ENCODE assay signal across 17 cellular contexts in the genomic region with DNA sequence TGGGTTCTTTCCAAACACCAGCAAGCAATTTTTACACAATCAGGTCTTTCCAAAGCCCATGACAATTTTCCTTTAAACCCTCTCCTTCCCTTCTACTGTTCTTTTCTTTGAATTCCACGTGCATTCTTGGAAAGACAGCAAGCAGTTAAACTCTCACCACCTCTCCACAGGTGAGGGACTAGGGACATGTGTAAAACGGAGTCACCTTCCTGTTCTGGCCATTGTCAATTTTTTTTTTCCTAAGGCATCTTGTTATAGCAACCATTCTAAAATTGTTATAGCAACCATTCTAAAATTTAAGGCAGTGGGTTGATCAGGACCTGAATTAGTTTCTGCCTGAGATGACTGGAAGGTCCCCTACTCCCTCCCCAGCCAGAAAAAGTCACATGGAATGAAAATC.
DNase-seq lines count a peak whose midpoint lies in the region; ATAC-seq and TF ChIP-seq lines count a peak whose summit lies in the region.
"Had no signal": no experiment of that assay in that cellular context is flagged by ENCODE, and none has a peak within 500 bp of the region (broad histone marks: within the 10 kb centered on the region; RNA-seq: fewer than 3 reads in every experiment).

No MANE protein-coding gene starts in this region.

- POLR2A ChIA-PET in CD8-positive, alpha-beta T cell (lab: Charles Lee) = interaction anchor here (1.1 to 17.9 kb wide), 8 partner anchors 13 to 131 kb away, joined by 3 to 288 read pairs (median 12); a partner anchor contains a TSS
- POLR2A ChIA-PET in naive thymus-derived CD4-positive, alpha-beta T cell (lab: Charles Lee) = interaction anchor here (0.6 to 13.1 kb wide), 10 partner anchors 14 to 111 kb away, joined by 3 to 254 read pairs (median 6); a partner anchor contains a TSS
- POLR2A ChIA-PET in Caco-2 (lab: Charles Lee) = no interaction called here

- intact Hi-C loops in CD8-positive, alpha-beta T cell (cut with DNase I, micrococcal nuclease) = loop anchor here in 1 of 2 experiments (5.0 kb wide), 1 partner anchor 61 kb away; no protein-coding TSS in a partner anchor
- intact Hi-C loops in naive thymus-derived CD4-positive, alpha-beta T cell (cut with micrococcal nuclease) = loop anchor here (5.0 to 10.0 kb wide), 6 partner anchors 236 to 1022 kb away; a partner anchor contains a TSS
- intact Hi-C loops in Caco-2 (cut with micrococcal nuclease; ENCODE audit: unreplicated experiment) = no loop called here

- H3K4me1 ChIP-seq in CD8-positive, alpha-beta T cell (ENCODE audit: insufficient read depth, low read length) = peaks cover 74% of the 10 kb centered on the region
- peaks cover 72 to 73% of the 10 kb centered on the region in 2 donors for H3K4me1 ChIP-seq in naive thymus-derived CD4-positive, alpha-beta T cell (ENCODE audit: control insufficient read depth in 2 of 2, insufficient read depth in 2 of 2, low read length in 2 of 2)
- no peaks in the 10 kb centered on the region for H3K4me1 ChIP-seq in Caco-2

- H3K36me3 ChIP-seq in CD8-positive, alpha-beta T cell (ENCODE audit: insufficient read depth, low read length) = no peaks in the 10 kb centered on the region
- H3K36me3 ChIP-seq in naive thymus-derived CD4-positive, alpha-beta T cell (ENCODE audit: control insufficient read depth in 2 of 3, insufficient read depth in 3 of 3, low read length in 3 of 3) = no peaks in the 10 kb centered on the region
- no peaks in the 10 kb centered on the region for H3K36me3 ChIP-seq in Caco-2 (ENCODE audit: control insufficient read depth, insufficient read depth, low read length)
- H3K36me3 ChIP-seq in brain microvascular endothelial cell (replicated peaks) = no peaks in the 10 kb centered on the region
- H3K36me3 ChIP-seq: adrenal gland, BLaER1 had no signal

- H3K27me3 ChIP-seq in CD8-positive, alpha-beta T cell (ENCODE audit: insufficient read depth, low read length) = no peaks in the 10 kb centered on the region
- no peaks in the 10 kb centered on the region for H3K27me3 ChIP-seq in naive thymus-derived CD4-positive, alpha-beta T cell (ENCODE audit: control insufficient read depth in 2 of 2, insufficient read depth in 2 of 2, low read length in 2 of 2)
- H3K27me3 ChIP-seq in Caco-2 (replicated peaks; ENCODE audit: control insufficient read depth, insufficient read depth, low read length) (no peaks in the 10 kb centered on the region), brain microvascular endothelial cell (replicated peaks) (no peaks in the 10 kb centered on the region)
- H3K27me3 ChIP-seq: adrenal gland, BLaER1 had no signal

- peak overlapping the region; percentile 66 for H3K27ac ChIP-seq in CD8-positive, alpha-beta T cell (ENCODE audit: low read depth, low read length)
- H3K27ac ChIP-seq in naive thymus-derived CD4-positive, alpha-beta T cell (ENCODE audit: low read depth, low read length) = peak overlapping the region; percentile 81
- H3K27ac ChIP-seq in brain microvascular endothelial cell = no peak overlapping the region
- H3K27ac ChIP-seq: adrenal gland, BLaER1 had no signal

- no peaks in the 10 kb centered on the region for H3K9me3 Mint-ChIP-seq in CD8-positive, alpha-beta T cell
- no peaks in the 10 kb centered on the region for H3K9me3 Mint-ChIP-seq in activated naive CD8-positive, alpha-beta T cell (ENCODE audit: low read depth)
- H3K9me3 Mint-ChIP-seq in naive thymus-derived CD4-positive, alpha-beta T cell = peaks cover 0 to 8% (median 0%) of the 10 kb centered on the region in 11 donors
- no peaks in the 10 kb centered on the region for H3K9me3 Mint-ChIP-seq in Caco-2 (ENCODE audit: unreplicated experiment)

- in situ Hi-C loops in KBM-7 (cut with MboI; ENCODE audit: low pct_unique_long_range_greater_than_20kb, low sequenced_read_pairs) (no loop called here), brain microvascular endothelial cell (cut with HindIII; ENCODE audit: low pct_ligation_motif_present, low sequenced_read_pairs) (no loop called here)

- peaks cover 19% of the 10 kb centered on the region for H3K36me3 Mint-ChIP-seq in CD8-positive, alpha-beta T cell
- peaks cover 6% of the 10 kb centered on the region for H3K36me3 Mint-ChIP-seq in activated naive CD8-positive, alpha-beta T cell
- H3K36me3 Mint-ChIP-seq in naive thymus-derived CD4-positive, alpha-beta T cell = peaks cover 2 to 34% (median 17%) of the 10 kb centered on the region in 5 donors
- H3K36me3 Mint-ChIP-seq in Caco-2 (ENCODE audit: insufficient read depth, unreplicated experiment) = no peaks in the 10 kb centered on the region

- no peak for DNase-seq in CD8-positive, alpha-beta T cell
- peak; percentile 15 for DNase-seq in KBM-7
- peak in 1 of 9 donors; percentile 42 for DNase-seq in naive thymus-derived CD4-positive, alpha-beta T cell
- DNase-seq in Caco-2 = no peak
- DNase-seq in brain microvascular endothelial cell = no peak
- DNase-seq in stimulated activated naive CD4-positive, alpha-beta T cell (lab: John Stamatoyannopoulos, UW) = no peak
- DNase-seq: adrenal gland, EL, erythroblast, GOT3, NCI-H1092, NCI-H2227 treated with DMSO at 0.1 percent for 48 hours, SIG-M5, small intestine had no signal

- peak overlapping the region; percentile 99 for H3K27ac Mint-ChIP-seq in CD8-positive, alpha-beta T cell
- peak overlapping the region; percentile 98 for H3K27ac Mint-ChIP-seq in activated naive CD8-positive, alpha-beta T cell
- H3K27ac Mint-ChIP-seq in naive thymus-derived CD4-positive, alpha-beta T cell = peak overlapping the region; percentile 93 to 100 (median 97)
- no peak overlapping the region for H3K27ac Mint-ChIP-seq in Caco-2 (ENCODE audit: unreplicated experiment)

- H3K27me3 Mint-ChIP-seq in CD8-positive, alpha-beta T cell (ENCODE audit: low read depth) = no peaks in the 10 kb centered on the region
- H3K27me3 Mint-ChIP-seq in activated naive CD8-positive, alpha-beta T cell = no peaks in the 10 kb centered on the region
- peaks cover 0 to 3% (median 0%) of the 10 kb centered on the region in 5 donors for H3K27me3 Mint-ChIP-seq in naive thymus-derived CD4-positive, alpha-beta T cell
- H3K27me3 Mint-ChIP-seq in Caco-2 (ENCODE audit: insufficient read depth, unreplicated experiment) = peaks cover 13% of the 10 kb centered on the region

- H3K9me3 ChIP-seq in CD8-positive, alpha-beta T cell (ENCODE audit: low read length) = no peaks in the 10 kb centered on the region
- H3K9me3 ChIP-seq in naive thymus-derived CD4-positive, alpha-beta T cell (ENCODE audit: control insufficient read depth in 2 of 3, low read length in 3 of 3) = no peaks in the 10 kb centered on the region
- no peaks in the 10 kb centered on the region for H3K9me3 ChIP-seq in Caco-2
- H3K9me3 ChIP-seq: adrenal gland, BLaER1 had no signal

- peak overlapping the region; percentile 47 for H3K4me3 ChIP-seq in CD8-positive, alpha-beta T cell (ENCODE audit: low read depth, low read length)
- peak overlapping the region; percentile 67 for H3K4me3 ChIP-seq in naive thymus-derived CD4-positive, alpha-beta T cell (ENCODE audit: low read length)
- H3K4me3 ChIP-seq in Caco-2 (ENCODE audit: low read depth, low read length) (no peak overlapping the region), brain microvascular endothelial cell (ENCODE audit: low read depth, low read length) (no peak overlapping the region)
- H3K4me3 ChIP-seq: adrenal gland, BLaER1 had no signal

- no peak for ATAC-seq in CD8-positive, alpha-beta T cell
- ATAC-seq in naive thymus-derived CD4-positive, alpha-beta T cell = no peak
- ATAC-seq in HG02763 (IDR thresholded peaks at IDR 0.05; ENCODE audit: unreplicated experiment) = no peak

- H3K4me3 Mint-ChIP-seq in CD8-positive, alpha-beta T cell = peak overlapping the region; percentile 94
- H3K4me3 Mint-ChIP-seq in activated naive CD8-positive, alpha-beta T cell = peak overlapping the region; percentile 85
- peak overlapping the region; percentile 83 to 100 (median 93) for H3K4me3 Mint-ChIP-seq in naive thymus-derived CD4-positive, alpha-beta T cell
- H3K4me3 Mint-ChIP-seq in Caco-2 (ENCODE audit: unreplicated experiment) = no peak overlapping the region

- peaks cover 85% of the 10 kb centered on the region for H3K4me1 Mint-ChIP-seq in CD8-positive, alpha-beta T cell (ENCODE audit: low read depth)
- peaks cover 90% of the 10 kb centered on the region for H3K4me1 Mint-ChIP-seq in activated naive CD8-positive, alpha-beta T cell (ENCODE audit: low read depth)
- H3K4me1 Mint-ChIP-seq in naive thymus-derived CD4-positive, alpha-beta T cell = peaks cover 53 to 95% (median 84%) of the 10 kb centered on the region in 7 donors
- H3K4me1 Mint-ChIP-seq in Caco-2 (ENCODE audit: low read depth, unreplicated experiment) = no peaks in the 10 kb centered on the region

- no peak for TF ChIP-seq CTCF in CD8-positive, alpha-beta T cell (IDR thresholded peaks at IDR 0.05)
- no peak for TF ChIP-seq CTCF in Caco-2 (IDR thresholded peaks at IDR 0.05; ENCODE audit: insufficient read depth in 1 of 2, low read depth in 1 of 2, low read length in 1 of 2, severe bottlenecking in 1 of 2, unreplicated experiment in 1 of 2)
- no peak for TF ChIP-seq CTCF in brain microvascular endothelial cell (IDR thresholded peaks at IDR 0.05; ENCODE audit: low read depth, low read length, missing control alignments)

- no TSS peak for BruUV-seq in Caco-2 (replicated peaks; lab: Mats Ljungman, UMichigan)

- CTCF ChIA-PET in CD8-positive, alpha-beta T cell (lab: Charles Lee) = interaction anchor here (0.9 to 7.8 kb wide), 4 partner anchors 17 to 119 kb away, joined by 3 to 89 read pairs (median 4); a partner anchor contains a TSS
- CTCF ChIA-PET in naive thymus-derived CD4-positive, alpha-beta T cell (lab: Charles Lee) = interaction anchor here (1.4 to 6.2 kb wide), 5 partner anchors 13 to 181 kb away, joined by 3 to 80 read pairs (median 5); a partner anchor contains a TSS
- CTCF ChIA-PET in Caco-2 (lab: Charles Lee) = no interaction called here

Comparison
In these comparisons a context has a peak if more than half of its experiments do, and no peak if none do; other contexts are left out.
1. H3K4me3 ChIP-seq: peak in CD8-positive, alpha-beta T cell (single experiment) and naive thymus-derived CD4-positive, alpha-beta T cell (single experiment); none in Caco-2 (single experiment) and brain microvascular endothelial cell (single experiment).